In the genomic region with DNA sequence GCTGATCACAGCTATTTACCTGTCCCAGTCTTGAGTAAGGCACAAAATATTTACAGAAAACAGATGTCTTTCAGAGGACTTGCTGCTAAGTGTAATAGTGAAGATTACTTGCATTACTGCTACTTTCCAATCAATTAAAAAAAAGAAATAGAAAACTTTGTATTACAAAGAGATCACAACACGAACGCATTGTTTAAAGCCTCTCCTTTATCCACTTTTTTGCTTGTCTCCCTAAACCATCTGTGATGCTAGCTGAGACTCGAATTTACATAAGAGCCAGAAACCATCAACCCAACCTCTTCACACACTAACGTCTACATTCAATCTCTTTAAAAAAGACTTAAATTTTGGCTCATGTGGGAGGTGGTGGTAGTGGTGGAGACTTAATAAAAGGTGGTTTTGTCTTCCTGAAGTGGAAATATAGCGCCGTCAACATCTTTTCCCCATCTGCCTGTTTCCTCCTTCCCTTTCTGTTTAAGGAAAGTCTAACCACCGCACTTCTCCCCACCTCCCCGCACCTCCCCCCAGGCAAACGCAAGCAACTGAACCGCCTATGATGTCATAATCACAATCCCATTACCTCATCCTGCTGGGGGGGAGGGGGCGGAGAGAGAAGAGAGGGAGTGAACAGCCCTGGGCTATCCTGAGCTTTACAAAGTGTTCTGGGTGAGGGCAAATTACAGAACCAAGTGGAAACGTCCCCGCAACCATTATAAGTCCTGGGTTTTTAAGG, we compare ENCODE assay signal across 8 cellular contexts. TPM values are rescaled to one million over a fixed set of nuclear protein-coding genes. Genes with fewer than 3 reads are reported as not detected.
DNase-seq lines count a peak whose midpoint lies in the region; ATAC-seq, FAIRE-seq and TF ChIP-seq lines count a peak whose summit lies in the region.

No MANE protein-coding gene starts in this region.

- WGBS in spleen, 5 donors: 18 to 23% (median 22%) methylated on average over 13 of the region's 13 CpGs

- TF ChIP-seq POLR2A in spleen (IDR thresholded peaks at IDR 0.05): no peak

- no peak for FAIRE-seq in D721Med (lab: Jason Lieb, UNC)
- FAIRE-seq in kidney (lab: Jason Lieb, UNC): no peak

- H3K9me3 ChIP-seq in kidney (ENCODE audit: control insufficient read depth in 1 of 2, low read length in 2 of 2): no peaks in the 10 kb centered on the region
- no peaks in the 10 kb centered on the region for H3K9me3 ChIP-seq in spleen

- H3K4me1 ChIP-seq in kidney (ENCODE audit: control insufficient read depth in 1 of 2, insufficient read depth in 1 of 2, low read depth in 1 of 2, low read length in 2 of 2): peaks cover 6 to 13% of the 10 kb centered on the region in 2 donors
- peaks cover 18 to 54% (median 39%) of the 10 kb centered on the region in 6 donors for H3K4me1 ChIP-seq in spleen

- H3K4me3 Mint-ChIP-seq in chondrocyte (ENCODE audit: unreplicated experiment): peak overlapping the region; percentile 86

- H3K27ac ChIP-seq in RWPE1: peak overlapping the region; percentile 89
- peak overlapping the region; percentile 99 for H3K27ac ChIP-seq in kidney (ENCODE audit: low read depth in 2 of 2, low read length in 2 of 2)
- peak overlapping the region; percentile 90 to 98 (median 96) for H3K27ac ChIP-seq in spleen

- no peaks in the 10 kb centered on the region for H3K27me3 ChIP-seq in spleen (replicated peaks in 1 of 7)

- TF ChIP-seq CTCF in D721Med (IDR thresholded peaks at IDR 0.05; ENCODE audit: insufficient read depth, missing control alignments): no peak
- TF ChIP-seq CTCF in RWPE1 (conservative IDR thresholded peaks at IDR 0.05; ENCODE audit: low read depth): no peak
- TF ChIP-seq CTCF in chondrocyte (IDR thresholded peaks at IDR 0.05): no peak
- TF ChIP-seq CTCF in kidney (IDR thresholded peaks at IDR 0.05; ENCODE audit: borderline replicate concordance, extremely low read depth, insufficient read depth): no peak
- TF ChIP-seq CTCF in spleen (IDR thresholded peaks at IDR 0.05 in 8 of 11, conservative IDR thresholded peaks at IDR 0.05 in 3 of 11): peak in 1 of 11 experiments; percentile 7

- H3K4me3 ChIP-seq in kidney (ENCODE audit: low read length in 2 of 2): peak overlapping the region; percentile 94 to 96
- H3K4me3 ChIP-seq in spleen: peak overlapping the region; percentile 71 to 94 (median 88)

- intact Hi-C loops in kidney (cut with DNase I): no loop called here
- intact Hi-C loops in spleen (cut with DNase I; ENCODE audit: low total_unique reads): no loop called here

- no peaks in the 10 kb centered on the region for H3K27me3 Mint-ChIP-seq in chondrocyte (ENCODE audit: low read depth)

- peak overlapping the region; percentile 99 for H3K27ac Mint-ChIP-seq in chondrocyte (ENCODE audit: unreplicated experiment)

- H3K9ac ChIP-seq in kidney (ENCODE audit: low read length in 2 of 2): peak overlapping the region; percentile 87 to 97

- H3K36me3 ChIP-seq in kidney (ENCODE audit: control insufficient read depth in 1 of 2, insufficient read depth in 2 of 2, low read length in 2 of 2) (peaks cover 5 to 6% of the 10 kb centered on the region in 2 donors), spleen (peaks cover 0 to 15% (median 8%) of the 10 kb centered on the region in 6 donors)

- POLR2A ChIA-PET in RWPE1 (lab: Yijun Ruan, JAX; ENCODE audit: low non-redundant PET): interaction anchor here (0.7 to 1.6 kb wide), 4 partner anchors 9 to 43 kb away, joined by 3 to 12 read pairs (median 4); a partner anchor contains a TSS

- CTCF ChIA-PET in RWPE1 (lab: Yijun Ruan, JAX): interaction anchor here (0.6 to 7.0 kb wide), 3 partner anchors 10 to 197 kb away, joined by 4 to 86 read pairs (median 4); a partner anchor contains a TSS

- ATAC-seq in GM19452 (IDR thresholded peaks at IDR 0.05; ENCODE audit: unreplicated experiment) (peak; percentile 22), HG03469 (IDR thresholded peaks at IDR 0.05; ENCODE audit: unreplicated experiment) (peak; percentile 8)

- peaks cover 40% of the 10 kb centered on the region for H3K4me1 Mint-ChIP-seq in chondrocyte (ENCODE audit: low read depth)

- H3K36me3 Mint-ChIP-seq in chondrocyte (ENCODE audit: low read depth): peaks cover 4% of the 10 kb centered on the region

- DNase-seq in D721Med (ENCODE audit: insufficient read length, low spot score) (peak; percentile 40), RWPE1 (ENCODE audit: low spot score) (peak; percentile 93), chondrocyte (ENCODE audit: low spot score) (no peak), kidney (no peak), spleen (no peak), NCI-H1105 (lab: John Stamatoyannopoulos, UW) (no peak)

- no peaks in the 10 kb centered on the region for H3K9me3 Mint-ChIP-seq in chondrocyte (ENCODE audit: low read depth)

RNA-seq across cellular contexts. Expression of a gene that starts 0.9 kb away (rescaled TPM):
- 34.3 to 34.8 TPM (median 34.7 TPM) in 3 replicates for total RNA-seq in chondrocyte
- 18.9 TPM for total RNA-seq in kidney
- polyA plus RNA-seq in kidney (ENCODE audit: insufficient read depth, low read depth, low replicate concordance): 8.1 TPM
- 10 to 100 TPM; 28.8 to 42.0 (median 33.7) TPM for total RNA-seq in spleen
- polyA plus RNA-seq in spleen: 10 to 100 TPM in 1 of 3 donors, 1 to 10 TPM in 2; 6.8 to 11.7 (median 7.7) TPM

RNA-seq across cellular contexts. Expression of a gene that starts 5.5 kb away (rescaled TPM):
- total RNA-seq in chondrocyte: 1.2 to 1.6 TPM (median 1.6 TPM) in 3 replicates
- 0.25 TPM for total RNA-seq in kidney
- not detected for polyA plus RNA-seq in kidney (ENCODE audit: insufficient read depth, low read depth, low replicate concordance)
- total RNA-seq in spleen: 1 to 10 TPM in 3 of 7 donors, under 1 TPM in 4; 0.25 to 6.0 (median 0.89) TPM
- polyA plus RNA-seq in spleen: 1 to 10 TPM in 1 of 3 donors, under 1 TPM in 2; 0.37 to 2.0 (median 0.77) TPM

RNA-seq across cellular contexts. Expression of a gene that starts 15.4 kb away (rescaled TPM):
- total RNA-seq in chondrocyte (37.6 to 51.5 TPM (median 39.1 TPM) in 3 replicates), kidney (69.6 TPM), spleen (10 to 100 TPM; 69.1 to 90.6 (median 79.6) TPM)
- polyA plus RNA-seq in kidney (ENCODE audit: insufficient read depth, low read depth, low replicate concordance) (18.5 TPM), spleen (10 to 100 TPM; 21.6 to 27.4 (median 24.8) TPM)

Comparison
In these comparisons a context has a peak if more than half of its experiments do, and no peak if none do; other contexts are left out.
1. DNase-seq: peak in D721Med (single experiment) and RWPE1 (single experiment); none in chondrocyte (single experiment), kidney (single experiment), spleen (single experiment) and NCI-H1105 (single experiment).
2. Peak in every context shown above with its lines, with median percentiles within 50 percentile points of each other: H3K27ac ChIP-seq.